8 cellular contexts compared by ENCODE assay signal in the genomic region with DNA sequence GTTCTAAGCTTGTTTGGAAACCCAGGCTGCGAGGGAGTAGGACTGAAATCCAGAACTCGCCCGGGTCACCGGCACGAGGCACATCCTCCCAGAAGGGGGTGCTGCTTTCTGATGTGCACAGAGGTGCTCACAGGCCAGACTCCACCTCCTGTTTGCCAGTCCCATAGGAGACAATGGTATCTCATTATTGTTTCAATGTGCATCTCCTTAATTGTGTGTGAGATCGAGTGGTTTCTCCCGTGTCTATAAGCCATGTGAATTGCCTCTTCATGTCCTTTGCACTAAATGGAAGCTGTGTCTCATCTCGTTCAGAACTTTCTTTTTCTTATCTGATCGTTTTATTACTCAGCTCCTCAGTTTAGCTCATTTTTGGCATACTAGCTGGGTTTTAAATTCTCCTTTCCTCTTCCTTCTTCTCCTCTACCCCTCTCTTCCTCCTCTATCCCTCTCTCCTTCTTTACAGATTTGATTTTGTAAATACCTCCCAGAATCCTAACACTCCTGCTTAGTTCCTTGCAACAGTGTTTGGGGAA. TPM values are rescaled to one million over a fixed set of nuclear protein-coding genes. Genes with fewer than 3 reads are reported as not detected.
DNase-seq lines count a peak whose midpoint lies in the region; ATAC-seq and TF ChIP-seq lines count a peak whose summit lies in the region.

No MANE protein-coding gene starts in this region.

- H3K36me3 Mint-ChIP-seq in CD4-positive, alpha-beta memory T cell = no peaks in the 10 kb centered on the region

- H3K27me3 ChIP-seq in CD4-positive, alpha-beta memory T cell (ENCODE audit: insufficient read depth, low read length) = no peaks in the 10 kb centered on the region
- H3K27me3 ChIP-seq in mesenchymal stem cell (ENCODE audit: control insufficient read depth in 1 of 2, insufficient read depth in 1 of 2, low read length in 2 of 2) = peaks cover 0 to 17% of the 10 kb centered on the region in 2 experiments

- peak; percentile 64 for TF ChIP-seq CTCF in choroid plexus epithelial cell (conservative IDR thresholded peaks at IDR 0.05; ENCODE audit: low read depth, low read length)

- no peak overlapping the region for H2BK120ac ChIP-seq in mesenchymal stem cell (ENCODE audit: low read depth, low read length)

- DNase-seq in CD4-positive, alpha-beta memory T cell = peak; percentile 65 to 71 (median 68)
- DNase-seq in NCI-H1436 (lab: John Stamatoyannopoulos, UW) = peak; percentile 40
- DNase-seq in activated CD4-positive, alpha-beta T cell treated with anti-CD3 and anti-CD28 coated beads for 4 hours = peak; percentile 73 to 75
- peak; percentile 43 for DNase-seq in choroid plexus epithelial cell (ENCODE audit: low read depth)
- DNase-seq in mesenchymal stem cell = no peak
- peak; percentile 75 for DNase-seq in stimulated activated CD8-positive, alpha-beta memory T cell treated with anti-CD3 and anti-CD28 coated beads, Interleukin-4, amount 100 ng/mL, for 48 hours

- H3K23ac ChIP-seq in mesenchymal stem cell (ENCODE audit: low read length in 2 of 2) = no peak overlapping the region

- CTCF ChIA-PET in CD4-positive, alpha-beta memory T cell (lab: Charles Lee; ENCODE audit: partially characterized antibody) = interaction anchor here (0.6 to 12.2 kb wide), 44 partner anchors 9 to 701 kb away, joined by 3 to 472 read pairs (median 6); partner anchors contain the start of gene PRKCB

- no peaks in the 10 kb centered on the region for H3K9me3 Mint-ChIP-seq in CD4-positive, alpha-beta memory T cell

- POLR2A ChIA-PET in CD4-positive, alpha-beta memory T cell (lab: Charles Lee; ENCODE audit: partially characterized antibody) = interaction anchor here (0.6 to 5.1 kb wide), 12 partner anchors 21 to 233 kb away, joined by 3 to 31 read pairs (median 4); partner anchors contain the start of gene PRKCB

- H3K27ac Mint-ChIP-seq in CD4-positive, alpha-beta memory T cell = peak overlapping the region in 3 of 7 donors; percentile 18 to 53 (median 34)

- H2BK5ac ChIP-seq in mesenchymal stem cell (ENCODE audit: low read depth, low read length, poor library complexity, severe bottlenecking) = no peak overlapping the region

- intact Hi-C loops in CD4-positive, alpha-beta memory T cell (cut with micrococcal nuclease) = loop anchor here (1.0 to 5.0 kb wide), 9 partner anchors 23 to 701 kb away; no protein-coding TSS in a partner anchor

- no peak overlapping the region for H3K4me2 ChIP-seq in mesenchymal stem cell (ENCODE audit: low read length, poor library complexity, severe bottlenecking)

- H3K4me3 Mint-ChIP-seq in CD4-positive, alpha-beta memory T cell = peak overlapping the region in 6 of 8 donors; percentile 9 to 56 (median 33)

- no peaks in the 10 kb centered on the region for H3K79me1 ChIP-seq in mesenchymal stem cell (replicated peaks; ENCODE audit: low read length, poor library complexity, severe bottlenecking)

- no peak overlapping the region for H4K8ac ChIP-seq in mesenchymal stem cell (ENCODE audit: low read length)

- no peak overlapping the region for H3K27ac ChIP-seq in CD4-positive, alpha-beta memory T cell (ENCODE audit: low read depth, low read length)
- no peak overlapping the region for H3K27ac ChIP-seq in mesenchymal stem cell (ENCODE audit: low read length, poor library complexity, severe bottlenecking)

- no peak overlapping the region for H4K91ac ChIP-seq in mesenchymal stem cell (ENCODE audit: low read length)

- no peak overlapping the region for H2AFZ ChIP-seq in mesenchymal stem cell (ENCODE audit: low read depth, low read length)

- H3K36me3 ChIP-seq in CD4-positive, alpha-beta memory T cell (ENCODE audit: insufficient read depth, low read length) = no peaks in the 10 kb centered on the region
- no peaks in the 10 kb centered on the region for H3K36me3 ChIP-seq in mesenchymal stem cell (ENCODE audit: control insufficient read depth in 1 of 2, insufficient read depth in 2 of 2, low read depth in 1 of 2, low read length in 2 of 2)

- H3K9ac ChIP-seq in mesenchymal stem cell (ENCODE audit: low read length) = peak overlapping the region; percentile 24

- H3K18ac ChIP-seq in mesenchymal stem cell (ENCODE audit: low read depth in 1 of 2, low read length in 2 of 2) = no peak overlapping the region

- ATAC-seq in GM21576 (IDR thresholded peaks at IDR 0.05; ENCODE audit: unreplicated experiment) (peak; percentile 63), GM19455 (IDR thresholded peaks at IDR 0.05; ENCODE audit: unreplicated experiment) (no peak)

- 14% methylated on average over 9 of the region's 9 CpGs for WGBS in mesenchymal stem cell

- H3K4me1 Mint-ChIP-seq in CD4-positive, alpha-beta memory T cell = peaks cover 8 to 11% (median 10%) of the 10 kb centered on the region in 4 donors

- H2BK15ac ChIP-seq in mesenchymal stem cell (ENCODE audit: low read depth, poor library complexity, severe bottlenecking) = no peak overlapping the region

- no peak overlapping the region for H3K4me3 ChIP-seq in CD4-positive, alpha-beta memory T cell (ENCODE audit: low read length in 2 of 2)
- no peak overlapping the region for H3K4me3 ChIP-seq in choroid plexus epithelial cell (ENCODE audit: low read depth, low read length)
- H3K4me3 ChIP-seq in mesenchymal stem cell (ENCODE audit: insufficient read depth in 1 of 2, low read depth in 1 of 2, low read length in 2 of 2) = peak overlapping the region in 1 of 2 experiments; percentile 63

- no peak overlapping the region for H3K4ac ChIP-seq in mesenchymal stem cell (ENCODE audit: low read depth in 1 of 2, low read length in 2 of 2)

- H2AK5ac ChIP-seq in mesenchymal stem cell (ENCODE audit: low read length, severe bottlenecking) = no peak overlapping the region

- no peaks in the 10 kb centered on the region for H3K9me3 ChIP-seq in CD4-positive, alpha-beta memory T cell (ENCODE audit: control insufficient read depth in 1 of 2, low read length in 2 of 2)
- H3K9me3 ChIP-seq in mesenchymal stem cell (ENCODE audit: control insufficient read depth, low read length) = no peaks in the 10 kb centered on the region

- H3K14ac ChIP-seq in mesenchymal stem cell (ENCODE audit: low read length in 2 of 2) = no peak overlapping the region

- H2BK12ac ChIP-seq in mesenchymal stem cell (ENCODE audit: low read length in 2 of 2) = no peak overlapping the region

- H3K27me3 Mint-ChIP-seq in CD4-positive, alpha-beta memory T cell = no peaks in the 10 kb centered on the region

- H3K4me1 ChIP-seq in CD4-positive, alpha-beta memory T cell (ENCODE audit: insufficient read depth, low read length) = peaks cover 9% of the 10 kb centered on the region
- no peaks in the 10 kb centered on the region for H3K4me1 ChIP-seq in mesenchymal stem cell (ENCODE audit: control insufficient read depth, insufficient read depth, low read depth, low read length)

RNA-seq across cellular contexts. Expression of gene PRKCB, which starts 32.1 kb away (rescaled TPM):
- total RNA-seq in CD4-positive, alpha-beta memory T cell = 100 to 1,000 TPM in 1 of 2 experiments, 10 to 100 TPM in 1; 98.1 to 106 TPM
- polyA plus RNA-seq in CD4-positive, alpha-beta memory T cell = 10 to 100 TPM; 46.5 to 98.4 TPM
- not detected for polyA plus RNA-seq in mesenchymal stem cell (2013, experiment 1 of 2)
- not detected for polyA plus RNA-seq in mesenchymal stem cell (2013, experiment 2 of 2)

RNA-seq across cellular contexts. Expression of gene CHP2, which starts 48.8 kb away (rescaled TPM):
- total RNA-seq in CD4-positive, alpha-beta memory T cell = not detected
- not detected for polyA plus RNA-seq in CD4-positive, alpha-beta memory T cell
- polyA plus RNA-seq in mesenchymal stem cell (2013, experiment 1 of 2) = not detected
- not detected for polyA plus RNA-seq in mesenchymal stem cell (2013, experiment 2 of 2)
